35 cellular contexts compared by ENCODE assay signal in genomic region chr13:89204435-89204834, GRCh38.
"Had no signal": no experiment of that assay in that cellular context is flagged by ENCODE, and none has a peak within 500 bp of the region (broad histone marks: within the 10 kb centered on the region; RNA-seq: fewer than 3 reads in every experiment).

No MANE protein-coding gene starts in this region.

- FAIRE-seq: astrocyte, bronchial epithelial cell had no signal

- H3K4me1 ChIP-seq: adrenal gland, ascending aorta, body of pancreas, breast epithelium had no signal

- H3K27ac ChIP-seq: adrenal gland, ascending aorta, body of pancreas, brain microvascular endothelial cell, breast epithelium, cardiac muscle cell had no signal

- H3K4me3 ChIP-seq: adrenal gland, ascending aorta, body of pancreas, breast epithelium, cardiac muscle cell had no signal

- H3K36me3 ChIP-seq: adrenal gland, ascending aorta, brain microvascular endothelial cell, breast epithelium, cardiac muscle cell had no signal

- H3K27me3 ChIP-seq: adrenal gland, ascending aorta, body of pancreas, brain microvascular endothelial cell, breast epithelium, cardiac muscle cell had no signal

- ATAC-seq: activated naive CD4-positive, alpha-beta T cell treated with anti-CD3 and anti-CD28 coated beads, Interleukin-2, amount 50 U/mL, for 72 hours; activated naive CD8-positive, alpha-beta T cell treated with anti-CD3 and anti-CD28 coated beads, Interleukin-2, amount 50 U/mL, for 24 hours; activated T-cell treated with anti-CD3 and anti-CD28 coated beads, Interleukin-2, amount 50 U/mL, for 4 hours; activated T-cell treated with anti-CD3 and anti-CD28 coated beads, Interleukin-2, amount 50 U/mL, for 72 hours; activated T-helper 17 cell treated with anti-CD3 and anti-CD28 coated beads, Interleukin-2, amount 50 U/mL, for 72 hours; body of pancreas had no signal

- H3K9me3 ChIP-seq: ascending aorta, body of pancreas, breast epithelium had no signal

- DNase-seq: activated effector memory CD4-positive, alpha-beta T cell treated with anti-CD3 and anti-CD28 coated beads, Interleukin-2, amount 50 U/mL, for 16 hours; activated effector memory CD4-positive, alpha-beta T cell treated with Interleukin-2 at 50 U/mL for 16 hours; activated gamma-delta T cell; activated gamma-delta T cell treated with Interleukin-2 at 50 U/mL for 16 hours; activated naive CD4-positive, alpha-beta T cell; activated naive CD4-positive, alpha-beta T cell treated with anti-CD3 and anti-CD28 coated beads for 36 hours; activated naive CD4-positive, alpha-beta T cell treated with anti-CD3 and anti-CD28 coated beads, Interleukin-2, amount 10 ng/mL, durations not matched to agents 7 days and 5 days; activated naive CD4-positive, alpha-beta T cell treated with anti-CD3 and anti-CD28 coated beads, Interleukin-2, amount 50 U/mL, for 16 hours; activated naive CD4-positive, alpha-beta T cell treated with Interleukin-2 at 50 U/mL for 16 hours; activated naive CD8-positive, alpha-beta T cell treated with anti-CD3 and anti-CD28 coated beads for 36 hours; activated naive CD8-positive, alpha-beta T cell treated with anti-CD3 and anti-CD28 coated beads, Interleukin-2, amount 10 ng/mL, durations not matched to agents 7 days and 5 days; activated naive CD8-positive, alpha-beta T cell treated with anti-CD3 and anti-CD28 coated beads, Interleukin-2, amount 50 U/mL, for 24 hours; activated T-cell treated with anti-CD3 and anti-CD28 coated beads for 4 hours; activated T-cell treated with anti-CD3 and anti-CD28 coated beads, Interleukin-2, amount 50 U/mL, for 1 hour; activated T-cell treated with anti-CD3 and anti-CD28 coated beads, Interleukin-2, amount 50 U/mL, for 24 hours; activated T-cell treated with anti-CD3 and anti-CD28 coated beads, Interleukin-2, amount 50 U/mL, for 4 hours; activated T-cell treated with anti-CD3 and anti-CD28 coated beads, Interleukin-2, amount 50 U/mL, for 48 hours; activated T-cell treated with anti-CD3 and anti-CD28 coated beads, Interleukin-2, amount 50 U/mL, for 72 hours; adrenal gland; amniotic stem cell; amygdala; anterior cingulate cortex; aorta; body of pancreas; brain microvascular endothelial cell; caudate nucleus; central memory CD4-positive, alpha-beta T cell; cerebellar nuclear complex had no signal
